13 cellular contexts compared by ENCODE assay signal in the genomic region with DNA sequence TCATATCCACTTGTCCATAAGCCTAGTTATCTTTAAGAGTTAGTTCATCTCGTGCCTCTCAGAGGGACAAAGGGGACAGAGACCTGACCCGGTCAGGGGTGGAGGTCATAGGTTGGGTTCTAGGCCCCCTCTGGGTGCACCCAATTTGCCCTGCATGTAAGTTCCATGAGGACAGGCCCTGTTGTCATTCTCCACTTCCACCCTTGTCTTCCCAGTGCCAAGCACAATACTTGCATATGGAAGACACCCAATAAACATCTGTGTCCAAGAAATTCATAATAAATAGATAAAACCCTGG. TPM values are rescaled to one million over a fixed set of nuclear protein-coding genes. Genes with fewer than 3 reads are reported as not detected.
DNase-seq lines count a peak whose midpoint lies in the region; TF ChIP-seq lines count a peak whose summit lies in the region.
"Had no signal": no experiment of that assay in that cellular context is flagged by ENCODE, and none has a peak within 500 bp of the region (broad histone marks: within the 10 kb centered on the region; RNA-seq: fewer than 3 reads in every experiment).

No MANE protein-coding gene starts in this region.

- no peaks in the 10 kb centered on the region for H3K9me3 Mint-ChIP-seq in T-helper 2 cell treated with Interferon-gamma antibody and Interleukin-4, amounts not matched to agents 5 μg/mL and 100 μg/mL, for 36 hours
- H3K9me3 Mint-ChIP-seq in chondrocyte (ENCODE audit: low read depth), result no peaks in the 10 kb centered on the region

- H3K9ac ChIP-seq in NT2/D1 (ENCODE audit: insufficient read length, low read depth), result no peak overlapping the region
- no peak overlapping the region for H3K9ac ChIP-seq in parathyroid adenoma

- no peak overlapping the region for H3K4me2 ChIP-seq in parathyroid adenoma (ENCODE audit: low read length)

- DNase-seq in T-helper 2 cell treated with Interferon-gamma antibody and Interleukin-4, amounts not matched to agents 5 μg/mL and 100 μg/mL, for 36 hours (ENCODE audit: low spot score), result no peak
- DNase-seq in T-helper 2 cell, result no peak
- DNase-seq in NT2/D1 (ENCODE audit: low read depth, low spot score), result no peak
- DNase-seq in chondrocyte (ENCODE audit: low spot score), result no peak
- DNase-seq in NCI-H1092 (lab: John Stamatoyannopoulos, UW), result no peak
- no peak for DNase-seq in COLO668 (lab: John Stamatoyannopoulos, UW; ENCODE audit: unreplicated experiment)
- no peak for DNase-seq in LoVo (ENCODE audit: low spot score)
- DNase-seq: activated CD4-positive, alpha-beta T cell treated with anti-CD3 and anti-CD28 coated beads for 48 hours; brain microvascular endothelial cell; left cardiac atrium; NCI-H1930 had no signal

- peaks cover 16% of the 10 kb centered on the region for H3K4me1 Mint-ChIP-seq in T-helper 2 cell treated with Interferon-gamma antibody and Interleukin-4, amounts not matched to agents 5 μg/mL and 100 μg/mL, for 36 hours (ENCODE audit: low read depth)
- peaks cover 43% of the 10 kb centered on the region for H3K4me1 Mint-ChIP-seq in chondrocyte (ENCODE audit: low read depth)

- no peak overlapping the region for H3K27ac Mint-ChIP-seq in T-helper 2 cell treated with Interferon-gamma antibody and Interleukin-4, amounts not matched to agents 5 μg/mL and 100 μg/mL, for 36 hours
- no peak overlapping the region for H3K27ac Mint-ChIP-seq in chondrocyte (ENCODE audit: unreplicated experiment)

- H2AFZ ChIP-seq in parathyroid adenoma, result no peak overlapping the region

- peaks cover 49% of the 10 kb centered on the region for H3K27me3 ChIP-seq in NT2/D1 (ENCODE audit: insufficient read depth, insufficient read length)
- H3K27me3 ChIP-seq in parathyroid adenoma (ENCODE audit: control insufficient read depth, insufficient read depth, low read length), result no peaks in the 10 kb centered on the region

- no peak for TF ChIP-seq CTCF in chondrocyte (IDR thresholded peaks at IDR 0.05)
- no peak for TF ChIP-seq CTCF in parathyroid adenoma (IDR thresholded peaks at IDR 0.05)

- peak overlapping the region; percentile 87 for H3K4me3 Mint-ChIP-seq in T-helper 2 cell treated with Interferon-gamma antibody and Interleukin-4, amounts not matched to agents 5 μg/mL and 100 μg/mL, for 36 hours
- peak overlapping the region; percentile 87 for H3K4me3 Mint-ChIP-seq in chondrocyte (ENCODE audit: unreplicated experiment)

- H3K9me3 ChIP-seq in NT2/D1 (ENCODE audit: insufficient read depth, low read length), result no peaks in the 10 kb centered on the region
- no peaks in the 10 kb centered on the region for H3K9me3 ChIP-seq in parathyroid adenoma (ENCODE audit: control insufficient read depth, low read length)

- H3K36me3 Mint-ChIP-seq in T-helper 2 cell treated with Interferon-gamma antibody and Interleukin-4, amounts not matched to agents 5 μg/mL and 100 μg/mL, for 36 hours (ENCODE audit: low read depth), result peaks cover 3% of the 10 kb centered on the region
- no peaks in the 10 kb centered on the region for H3K36me3 Mint-ChIP-seq in chondrocyte (ENCODE audit: low read depth)

- H3K36me3 ChIP-seq in NT2/D1 (ENCODE audit: insufficient read depth, insufficient read length, low read length) (peaks cover 25% of the 10 kb centered on the region), parathyroid adenoma (ENCODE audit: control insufficient read depth, insufficient read depth, low read length) (no peaks in the 10 kb centered on the region)

- H3K4me1 ChIP-seq in NT2/D1 (ENCODE audit: insufficient read depth, insufficient read length), result peaks cover 24% of the 10 kb centered on the region
- no peaks in the 10 kb centered on the region for H3K4me1 ChIP-seq in parathyroid adenoma

- H3K79me2 ChIP-seq in parathyroid adenoma, result no peaks in the 10 kb centered on the region

- H3K4me3 ChIP-seq in NT2/D1 (ENCODE audit: insufficient read length, low read depth), result peak overlapping the region; percentile 90
- H3K4me3 ChIP-seq in parathyroid adenoma (ENCODE audit: low read depth, low read length), result no peak overlapping the region

- H3K27me3 Mint-ChIP-seq in T-helper 2 cell treated with Interferon-gamma antibody and Interleukin-4, amounts not matched to agents 5 μg/mL and 100 μg/mL, for 36 hours (ENCODE audit: low read depth), result peaks cover 34% of the 10 kb centered on the region
- peaks cover 5% of the 10 kb centered on the region for H3K27me3 Mint-ChIP-seq in chondrocyte (ENCODE audit: low read depth)

- peak overlapping the region; percentile 91 for H3K27ac ChIP-seq in parathyroid adenoma

RNA-seq across cellular contexts. Expression of a gene that starts 1.3 kb away (rescaled TPM):
- total RNA-seq in chondrocyte, result 180 to 193 TPM (median 187 TPM) in 3 replicates

RNA-seq across cellular contexts. Expression of a gene that starts 1.4 kb away (rescaled TPM):
- total RNA-seq in chondrocyte, result 2.0 to 4.7 TPM (median 4.3 TPM) in 3 replicates
- total RNA-seq: RPMI7951 had no signal

RNA-seq across cellular contexts. Expression of a gene that starts 12.3 kb away (rescaled TPM):
- total RNA-seq in chondrocyte, result 2.5 to 2.8 TPM (median 2.8 TPM) in 3 replicates
- total RNA-seq: left cardiac atrium had no signal

RNA-seq across cellular contexts. Expression of a gene that starts 21.8 kb away (rescaled TPM):
- total RNA-seq in chondrocyte, result 124 to 125 TPM (median 124 TPM) in 3 replicates

RNA-seq across cellular contexts. Expression of a gene that starts 26.6 kb away (rescaled TPM):
- total RNA-seq in chondrocyte, result 44.5 to 113 TPM (median 109 TPM) in 3 replicates
- total RNA-seq: RPMI7951 had no signal
